Comparison of ENCODE assay signal across 8 cellular contexts in genomic region chr5:146447734-146448380, GRCh38. TPM values are rescaled to one million over a fixed set of nuclear protein-coding genes. Genes with fewer than 3 reads are reported as not detected.
A peak's percentile ranks its signal among the peaks of the same experiment; 100 is the strongest.
DNase-seq lines count a peak whose midpoint lies in the region; ATAC-seq and TF ChIP-seq lines count a peak whose summit lies in the region.

No MANE protein-coding gene starts in this region.

- intact Hi-C loops in activated B cell treated with CpG ODN at 0.5 μM for 24 hours (cut with micrococcal nuclease): loop anchor here (1.0 to 10.0 kb wide), 4 partner anchors 245 to 1937 kb away; partner anchors contain the start of genes LARS1, PRELID2 and RBM27
- intact Hi-C loops in esophagus squamous epithelium (cut with DNase I): no loop called here
- intact Hi-C loops in sciatic nerve (cut with DNase I): no loop called here

- H3K27ac Mint-ChIP-seq in activated B cell treated with CpG ODN at 0.5 μM for 24 hours: peak overlapping the region; percentile 99

- POLR2A ChIA-PET in activated B cell treated with CpG ODN at 0.5 μM for 24 hours (lab: Charles Lee): no interaction called here

- H3K4me2 ChIP-seq in parathyroid adenoma (ENCODE audit: low read length): peak overlapping the region; percentile 97

- peak; percentile 33 for DNase-seq in ELF-1 (ENCODE audit: low read depth, low spot score)
- DNase-seq in activated B cell treated with CpG ODN at 0.5 μM for 24 hours: no peak
- DNase-seq in esophagus squamous epithelium (lab: John Stamatoyannopoulos, UW): no peak
- DNase-seq in sciatic nerve (ENCODE audit: low spot score): no peak
- DNase-seq in NCI-H187 (lab: John Stamatoyannopoulos, UW): no peak

- no peak for TF ChIP-seq CTCF in activated B cell treated with CpG ODN at 0.5 μM for 24 hours (IDR thresholded peaks at IDR 0.05)
- TF ChIP-seq CTCF in esophagus squamous epithelium (IDR thresholded peaks at IDR 0.05): no peak
- TF ChIP-seq CTCF in parathyroid adenoma (IDR thresholded peaks at IDR 0.05): no peak

- H3K36me3 ChIP-seq in HUES6 (ENCODE audit: control insufficient read depth, insufficient read depth, low read length) (no peaks in the 10 kb centered on the region), esophagus squamous epithelium (no peaks in the 10 kb centered on the region), parathyroid adenoma (ENCODE audit: control insufficient read depth, insufficient read depth, low read length) (no peaks in the 10 kb centered on the region)

- peaks cover 11% of the 10 kb centered on the region for H3K36me3 Mint-ChIP-seq in activated B cell treated with CpG ODN at 0.5 μM for 24 hours (ENCODE audit: low read depth)

- peak overlapping the region; percentile 98 for H3K27ac ChIP-seq in HUES6 (ENCODE audit: low read depth, low read length)
- peak overlapping the region; percentile 94 to 98 (median 96) for H3K27ac ChIP-seq in esophagus squamous epithelium
- H3K27ac ChIP-seq in parathyroid adenoma: peak overlapping the region; percentile 63

- H3K79me2 ChIP-seq in parathyroid adenoma: peaks cover 39% of the 10 kb centered on the region

- H3K9ac ChIP-seq in HUES6 (ENCODE audit: low read length) (peak overlapping the region; percentile 100), parathyroid adenoma (peak overlapping the region; percentile 73)

- 0 to 1% methylated on average over 18 to 19 of the region's 20 CpGs for WGBS in esophagus squamous epithelium, 2 donors

- H3K9me3 Mint-ChIP-seq in activated B cell treated with CpG ODN at 0.5 μM for 24 hours: no peaks in the 10 kb centered on the region

- peak overlapping the region; percentile 99 for H3K4me3 Mint-ChIP-seq in activated B cell treated with CpG ODN at 0.5 μM for 24 hours

- H3K27me3 ChIP-seq in HUES6 (ENCODE audit: control insufficient read depth, insufficient read depth, low read length) (no peaks in the 10 kb centered on the region), esophagus squamous epithelium (no peaks in the 10 kb centered on the region), parathyroid adenoma (ENCODE audit: control insufficient read depth, insufficient read depth, low read length) (no peaks in the 10 kb centered on the region)

- peaks cover 16% of the 10 kb centered on the region for H3K4me1 ChIP-seq in HUES6 (ENCODE audit: control insufficient read depth, insufficient read depth, low read length)
- H3K4me1 ChIP-seq in esophagus squamous epithelium: peaks cover 17 to 42% (median 19%) of the 10 kb centered on the region in 3 donors
- peaks cover 9% of the 10 kb centered on the region for H3K4me1 ChIP-seq in parathyroid adenoma

- TF ChIP-seq POLR2A in esophagus squamous epithelium (IDR thresholded peaks at IDR 0.05): no peak

- peaks cover 51% of the 10 kb centered on the region for H3K4me1 Mint-ChIP-seq in activated B cell treated with CpG ODN at 0.5 μM for 24 hours

- peak; percentile 24 for ATAC-seq in GM21423 (IDR thresholded peaks at IDR 0.05; ENCODE audit: unreplicated experiment)
- ATAC-seq in activated B cell treated with CpG ODN at 0.5 μM for 24 hours (ENCODE audit: low read depth): peak; percentile 16
- ATAC-seq in sciatic nerve: no peak

- H3K9me3 ChIP-seq in HUES6 (ENCODE audit: control insufficient read depth, insufficient read depth, low read depth, low read length) (no peaks in the 10 kb centered on the region), esophagus squamous epithelium (no peaks in the 10 kb centered on the region), parathyroid adenoma (ENCODE audit: control insufficient read depth, low read length) (no peaks in the 10 kb centered on the region)

- H3K27me3 Mint-ChIP-seq in activated B cell treated with CpG ODN at 0.5 μM for 24 hours: no peaks in the 10 kb centered on the region

- H2AFZ ChIP-seq in parathyroid adenoma: peak overlapping the region; percentile 85

- CTCF ChIA-PET in activated B cell treated with CpG ODN at 0.5 μM for 24 hours (lab: Charles Lee): interaction anchor here (1.3 kb wide), 1 partner anchor 84 kb away, joined by 4 read pairs; no protein-coding TSS in a partner anchor

- H3K4me3 ChIP-seq in HUES6 (ENCODE audit: low read depth, low read length): peak overlapping the region; percentile 93
- H3K4me3 ChIP-seq in esophagus squamous epithelium: peak overlapping the region; percentile 77 to 97 (median 97)
- peak overlapping the region; percentile 72 for H3K4me3 ChIP-seq in parathyroid adenoma (ENCODE audit: low read depth, low read length)

RNA-seq across cellular contexts. Expression of gene TCERG1, which starts 0.7 kb away (rescaled TPM):
- 107 and 114 TPM in 2 replicates for total RNA-seq in activated B cell treated with CpG ODN at 0.5 μM for 24 hours
- 10 to 100 TPM; 43.4 to 92.7 (median 68.9) TPM for total RNA-seq in esophagus squamous epithelium
- total RNA-seq in sciatic nerve: 67.0 TPM
